Comparison of ENCODE assay signal across 37 cellular contexts in the genomic region with DNA sequence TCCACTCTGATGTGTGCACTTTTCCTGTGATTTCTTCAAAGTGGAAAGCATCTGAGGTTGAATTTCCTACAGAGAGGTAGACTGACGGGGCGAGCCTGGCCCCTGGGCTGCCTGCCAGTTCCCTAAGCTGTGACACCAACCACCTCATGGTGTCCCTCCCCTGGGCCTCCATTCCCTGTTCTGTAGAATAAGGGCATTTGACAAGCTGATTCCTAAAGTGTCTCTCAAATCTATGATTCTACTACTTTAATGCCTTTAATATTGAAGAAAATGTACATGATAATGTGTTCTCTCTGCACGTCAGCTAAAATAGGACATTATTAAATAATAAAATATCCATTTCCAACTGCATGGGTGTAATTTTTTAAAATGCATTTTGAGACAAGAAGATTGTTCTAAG.
"Had no signal": no experiment of that assay in that cellular context is flagged by ENCODE, and none has a peak within 500 bp of the region (broad histone marks: within the 10 kb centered on the region; RNA-seq: fewer than 3 reads in every experiment).

No MANE protein-coding gene starts in this region.

- H3K4me3 Mint-ChIP-seq: activated naive CD4-positive, alpha-beta T cell treated with anti-CD3 and anti-CD28 coated beads for 36 hours; activated naive CD4-positive, alpha-beta T cell treated with anti-CD3 and anti-CD28 coated beads, Interleukin-2, amount 10 ng/mL, durations not matched to agents 7 days and 5 days; activated naive CD4-positive, alpha-beta T cell treated with anti-CD3 and anti-CD28 coated beads, Interleukin-2, amount 50 U/mL, for 24 hours; activated naive CD8-positive, alpha-beta T cell; activated naive CD8-positive, alpha-beta T cell treated with anti-CD3 and anti-CD28 coated beads for 36 hours; activated naive CD8-positive, alpha-beta T cell treated with anti-CD3 and anti-CD28 coated beads, Interleukin-2, amount 10 ng/mL, durations not matched to agents 7 days and 5 days; activated naive CD8-positive, alpha-beta T cell treated with anti-CD3 and anti-CD28 coated beads, Interleukin-2, amount 50 U/mL, for 24 hours; activated T-cell treated with anti-CD3 and anti-CD28 coated beads, Interleukin-2, amount 50 U/mL, for 24 hours; activated T-cell treated with anti-CD3 and anti-CD28 coated beads, Interleukin-2, amount 50 U/mL, for 4 hours; activated T-cell treated with anti-CD3 and anti-CD28 coated beads, Interleukin-2, amount 50 U/mL, for 72 hours; activated T-helper 1 cell treated with anti-CD3 and anti-CD28 coated beads, Interleukin-12 subunit alpha, Interleukin-12 subunit beta, Interleukin-2, Interleukin-4 antibody, amounts not matched to agents 30 ng/mL and 10 ng/mL and 1 ng/mL, durations not matched to agents 14 hours and 24 hours and 36 hours; activated T-helper 17 cell treated with anti-CD3 and anti-CD28 coated beads, Interleukin-2, amount 50 U/mL, for 72 hours; brain; central memory CD8-positive, alpha-beta T cell had no signal

- H3K36me3 Mint-ChIP-seq: activated naive CD4-positive, alpha-beta T cell treated with anti-CD3 and anti-CD28 coated beads, Interleukin-2, amount 10 ng/mL, durations not matched to agents 7 days and 5 days; activated naive CD4-positive, alpha-beta T cell treated with anti-CD3 and anti-CD28 coated beads, Interleukin-2, amount 50 U/mL, for 24 hours; activated naive CD8-positive, alpha-beta T cell; activated naive CD8-positive, alpha-beta T cell treated with anti-CD3 and anti-CD28 coated beads for 36 hours; activated naive CD8-positive, alpha-beta T cell treated with anti-CD3 and anti-CD28 coated beads, Interleukin-2, amount 10 ng/mL, durations not matched to agents 7 days and 5 days; brain had no signal

- H3K9me3 ChIP-seq: adrenal gland, ascending aorta, body of pancreas, breast epithelium had no signal

- H3K27me3 ChIP-seq: adrenal gland, ascending aorta, body of pancreas, brain microvascular endothelial cell, breast epithelium, cardiac muscle cell had no signal

- H3K4me1 Mint-ChIP-seq: activated naive CD4-positive, alpha-beta T cell treated with anti-CD3 and anti-CD28 coated beads, Interleukin-2, amount 10 ng/mL, durations not matched to agents 7 days and 5 days; activated naive CD4-positive, alpha-beta T cell treated with anti-CD3 and anti-CD28 coated beads, Interleukin-2, amount 50 U/mL, for 24 hours; activated naive CD8-positive, alpha-beta T cell treated with anti-CD3 and anti-CD28 coated beads for 36 hours; activated naive CD8-positive, alpha-beta T cell treated with anti-CD3 and anti-CD28 coated beads, Interleukin-2, amount 10 ng/mL, durations not matched to agents 7 days and 5 days; activated naive CD8-positive, alpha-beta T cell treated with anti-CD3 and anti-CD28 coated beads, Interleukin-2, amount 50 U/mL, for 24 hours; activated T-helper 17 cell treated with anti-CD3 and anti-CD28 coated beads, Interleukin-2, amount 50 U/mL, for 72 hours; brain; central memory CD8-positive, alpha-beta T cell had no signal

- H3K27me3 Mint-ChIP-seq: activated naive CD4-positive, alpha-beta T cell treated with anti-CD3 and anti-CD28 coated beads, Interleukin-2, amount 10 ng/mL, durations not matched to agents 7 days and 5 days; activated naive CD8-positive, alpha-beta T cell treated with anti-CD3 and anti-CD28 coated beads for 36 hours; activated naive CD8-positive, alpha-beta T cell treated with anti-CD3 and anti-CD28 coated beads, Interleukin-2, amount 10 ng/mL, durations not matched to agents 7 days and 5 days; activated naive CD8-positive, alpha-beta T cell treated with anti-CD3 and anti-CD28 coated beads, Interleukin-2, amount 50 U/mL, for 24 hours; activated T-cell treated with anti-CD3 and anti-CD28 coated beads, Interleukin-2, amount 50 U/mL, for 24 hours; activated T-helper 17 cell treated with anti-CD3 and anti-CD28 coated beads, Interleukin-2, amount 50 U/mL, for 72 hours; central memory CD8-positive, alpha-beta T cell had no signal

- DNase-seq: activated effector memory CD4-positive, alpha-beta T cell treated with anti-CD3 and anti-CD28 coated beads, Interleukin-2, amount 50 U/mL, for 16 hours; activated effector memory CD4-positive, alpha-beta T cell treated with Interleukin-2 at 50 U/mL for 16 hours; activated gamma-delta T cell; activated gamma-delta T cell treated with Interleukin-2 at 50 U/mL for 16 hours; activated naive CD4-positive, alpha-beta T cell; activated naive CD4-positive, alpha-beta T cell treated with anti-CD3 and anti-CD28 coated beads for 36 hours; activated naive CD4-positive, alpha-beta T cell treated with anti-CD3 and anti-CD28 coated beads, Interleukin-2, amount 10 ng/mL, durations not matched to agents 7 days and 5 days; activated naive CD4-positive, alpha-beta T cell treated with anti-CD3 and anti-CD28 coated beads, Interleukin-2, amount 50 U/mL, for 16 hours; activated naive CD4-positive, alpha-beta T cell treated with Interleukin-2 at 50 U/mL for 16 hours; activated naive CD8-positive, alpha-beta T cell treated with anti-CD3 and anti-CD28 coated beads for 36 hours; activated naive CD8-positive, alpha-beta T cell treated with anti-CD3 and anti-CD28 coated beads, Interleukin-2, amount 10 ng/mL, durations not matched to agents 7 days and 5 days; activated naive CD8-positive, alpha-beta T cell treated with anti-CD3 and anti-CD28 coated beads, Interleukin-2, amount 50 U/mL, for 24 hours; activated T-cell treated with anti-CD3 and anti-CD28 coated beads, Interleukin-2, amount 50 U/mL, for 24 hours; activated T-cell treated with anti-CD3 and anti-CD28 coated beads, Interleukin-2, amount 50 U/mL, for 4 hours; activated T-cell treated with anti-CD3 and anti-CD28 coated beads, Interleukin-2, amount 50 U/mL, for 48 hours; activated T-cell treated with anti-CD3 and anti-CD28 coated beads, Interleukin-2, amount 50 U/mL, for 72 hours; adrenal gland; amniotic stem cell; amygdala; anterior cingulate cortex; aorta; body of pancreas; brain microvascular endothelial cell; caudate nucleus; central memory CD4-positive, alpha-beta T cell; cerebellar nuclear complex had no signal

- H3K9me3 Mint-ChIP-seq: activated naive CD4-positive, alpha-beta T cell treated with anti-CD3 and anti-CD28 coated beads for 36 hours; activated naive CD8-positive, alpha-beta T cell treated with anti-CD3 and anti-CD28 coated beads, Interleukin-2, amount 10 ng/mL, durations not matched to agents 7 days and 5 days; activated naive CD8-positive, alpha-beta T cell treated with anti-CD3 and anti-CD28 coated beads, Interleukin-2, amount 50 U/mL, for 24 hours; brain had no signal

- H3K4me3 ChIP-seq: adrenal gland, ascending aorta, body of pancreas, breast epithelium, cardiac muscle cell had no signal

- H3K36me3 ChIP-seq: adrenal gland, ascending aorta, brain microvascular endothelial cell, breast epithelium, cardiac muscle cell had no signal

- H3K27ac ChIP-seq: adrenal gland, ascending aorta, body of pancreas, brain microvascular endothelial cell, breast epithelium, cardiac muscle cell had no signal

- ATAC-seq: activated naive CD4-positive, alpha-beta T cell treated with anti-CD3 and anti-CD28 coated beads, Interleukin-2, amount 50 U/mL, for 72 hours; activated naive CD8-positive, alpha-beta T cell treated with anti-CD3 and anti-CD28 coated beads, Interleukin-2, amount 50 U/mL, for 24 hours; activated T-cell treated with anti-CD3 and anti-CD28 coated beads, Interleukin-2, amount 50 U/mL, for 4 hours; activated T-cell treated with anti-CD3 and anti-CD28 coated beads, Interleukin-2, amount 50 U/mL, for 72 hours; activated T-helper 17 cell treated with anti-CD3 and anti-CD28 coated beads, Interleukin-2, amount 50 U/mL, for 72 hours; body of pancreas had no signal

- H3K27ac Mint-ChIP-seq: activated naive CD4-positive, alpha-beta T cell treated with anti-CD3 and anti-CD28 coated beads for 36 hours; activated naive CD4-positive, alpha-beta T cell treated with anti-CD3 and anti-CD28 coated beads, Interleukin-2, amount 10 ng/mL, durations not matched to agents 7 days and 5 days; activated naive CD4-positive, alpha-beta T cell treated with anti-CD3 and anti-CD28 coated beads, Interleukin-2, amount 50 U/mL, for 24 hours; activated naive CD4-positive, alpha-beta T cell treated with anti-CD3 and anti-CD28 coated beads, Interleukin-2, amount 50 U/mL, for 72 hours; activated naive CD8-positive, alpha-beta T cell; activated naive CD8-positive, alpha-beta T cell treated with anti-CD3 and anti-CD28 coated beads for 36 hours; activated naive CD8-positive, alpha-beta T cell treated with anti-CD3 and anti-CD28 coated beads, Interleukin-2, amount 10 ng/mL, durations not matched to agents 7 days and 5 days; activated naive CD8-positive, alpha-beta T cell treated with anti-CD3 and anti-CD28 coated beads, Interleukin-2, amount 50 U/mL, for 24 hours; activated T-cell treated with anti-CD3 and anti-CD28 coated beads, Interleukin-2, amount 50 U/mL, for 24 hours; activated T-cell treated with anti-CD3 and anti-CD28 coated beads, Interleukin-2, amount 50 U/mL, for 72 hours; activated T-helper 1 cell treated with anti-CD3 and anti-CD28 coated beads, Interleukin-12 subunit alpha, Interleukin-12 subunit beta, Interleukin-2, Interleukin-4 antibody, amounts not matched to agents 30 ng/mL and 10 ng/mL and 1 ng/mL, durations not matched to agents 14 hours and 24 hours and 36 hours; activated T-helper 17 cell treated with anti-CD3 and anti-CD28 coated beads, Interleukin-2, amount 50 U/mL, for 72 hours; activated T-helper 2 cell treated with anti-CD3 and anti-CD28 coated beads, Interferon-gamma antibody, Interleukin-2, Interleukin-4, amounts not matched to agents 10 μg/mL and 5 μg/mL and 100 μg/mL, durations not matched to agents 14 hours and 24 hours and 36 hours; brain had no signal
